Comparison of ENCODE assay signal across 1 cellular context in the genomic region with DNA sequence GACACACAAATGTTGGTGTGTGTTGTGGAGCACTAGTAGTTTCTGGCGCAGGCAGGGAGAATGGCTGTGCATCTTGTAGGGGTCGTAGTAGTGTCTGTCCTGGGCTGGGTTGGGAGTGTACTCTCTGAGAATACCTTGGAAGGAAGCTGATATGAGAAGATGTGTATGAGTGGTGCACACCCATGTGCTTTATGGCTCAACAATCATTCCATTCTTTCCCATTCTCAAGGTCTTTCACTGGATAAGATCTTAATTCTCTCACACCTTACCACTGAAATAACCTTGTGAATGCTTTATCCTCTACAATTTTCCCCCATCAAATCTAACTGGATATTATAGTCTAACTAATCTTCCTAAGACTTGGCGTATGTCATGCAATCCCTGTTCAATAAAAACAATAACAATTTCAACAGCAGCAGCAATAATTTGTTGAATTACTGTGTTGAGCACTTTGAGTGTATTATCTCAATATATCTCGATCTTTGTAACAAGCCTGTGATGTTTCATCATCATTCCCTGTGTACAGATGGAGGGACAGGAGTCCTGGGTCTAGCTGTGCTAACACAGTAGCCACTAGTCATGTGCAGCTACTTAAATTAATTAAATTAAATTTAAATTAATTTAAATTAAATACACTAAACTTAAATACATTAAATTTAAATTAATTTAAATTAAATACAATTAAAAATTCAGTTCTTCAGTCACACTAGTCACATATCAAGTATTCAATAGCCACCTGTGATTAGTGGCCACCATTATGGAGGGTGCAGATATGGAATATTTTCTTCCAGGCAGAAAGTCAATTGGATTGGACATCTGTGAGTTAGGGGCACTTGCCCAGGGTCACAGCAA.
TF ChIP-seq lines count a peak whose summit lies in the region.

No MANE protein-coding gene starts in this region.

TF ChIP-seq in HCT116, 20 proteins besides CTCF, POLR2A, EP300 and RAD21 (continued from another document):
- TF ChIP-seq, protein P1, sequence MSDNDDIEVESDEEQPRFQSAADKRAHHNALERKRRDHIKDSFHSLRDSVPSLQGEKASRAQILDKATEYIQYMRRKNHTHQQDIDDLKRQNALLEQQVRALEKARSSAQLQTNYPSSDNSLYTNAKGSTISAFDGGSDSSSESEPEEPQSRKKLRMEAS (IDR thresholded peaks at IDR 0.05) = no peak
- TF ChIP-seq ELF1 (IDR thresholded peaks at IDR 0.05; ENCODE audit: borderline replicate concordance, low read depth) (no peak), POLR2AphosphoS5 (IDR thresholded peaks at IDR 0.05; ENCODE audit: low read depth, low read length) (no peak), ATF3 (IDR thresholded peaks at IDR 0.05) (no peak)
